In the genomic region with DNA sequence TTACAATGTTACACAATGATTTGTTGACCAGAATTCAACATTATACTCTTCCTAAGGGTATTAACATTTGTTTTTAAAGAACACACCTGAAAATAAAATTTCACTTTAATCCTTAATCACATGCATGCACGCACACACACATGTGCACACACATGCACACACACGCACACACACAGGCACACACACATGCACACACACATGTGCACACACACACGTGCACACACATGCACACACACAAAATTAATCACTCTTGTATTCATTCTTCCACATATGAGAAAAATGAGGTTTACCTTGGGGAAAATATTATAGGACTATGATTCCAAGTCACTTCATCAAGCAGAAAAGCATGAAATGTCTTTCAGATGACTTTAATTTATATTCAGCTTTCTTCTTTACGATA, we compare ENCODE assay signal across 11 cellular contexts.
"Had no signal": no experiment of that assay in that cellular context is flagged by ENCODE, and none has a peak within 500 bp of the region (broad histone marks: within the 10 kb centered on the region; RNA-seq: fewer than 3 reads in every experiment).

No MANE protein-coding gene starts in this region.

- FAIRE-seq: H1, H54 had no signal

- ATAC-seq: GM23338, HCT116 had no signal

- H3K4me1 ChIP-seq: HAP-1 had no signal

- H3K9me3 ChIP-seq: HAP-1 had no signal

- DNase-seq: GM23248, GOT3, H7, H9, HCEC 1CT, HFFc6 had no signal

- H3K27ac ChIP-seq: GM23248 had no signal

- H3K9ac ChIP-seq: GM23248 had no signal

- H3K36me3 ChIP-seq: HAP-1 had no signal

- H2AFZ ChIP-seq: GM23248, GM23338 had no signal

- H3K4me2 ChIP-seq: GM23338 had no signal

- H3K4me3 ChIP-seq: GM23248, GM23338, HAP-1 had no signal
